Comparison of ENCODE assay signal across 15 cellular contexts in the genomic region with DNA sequence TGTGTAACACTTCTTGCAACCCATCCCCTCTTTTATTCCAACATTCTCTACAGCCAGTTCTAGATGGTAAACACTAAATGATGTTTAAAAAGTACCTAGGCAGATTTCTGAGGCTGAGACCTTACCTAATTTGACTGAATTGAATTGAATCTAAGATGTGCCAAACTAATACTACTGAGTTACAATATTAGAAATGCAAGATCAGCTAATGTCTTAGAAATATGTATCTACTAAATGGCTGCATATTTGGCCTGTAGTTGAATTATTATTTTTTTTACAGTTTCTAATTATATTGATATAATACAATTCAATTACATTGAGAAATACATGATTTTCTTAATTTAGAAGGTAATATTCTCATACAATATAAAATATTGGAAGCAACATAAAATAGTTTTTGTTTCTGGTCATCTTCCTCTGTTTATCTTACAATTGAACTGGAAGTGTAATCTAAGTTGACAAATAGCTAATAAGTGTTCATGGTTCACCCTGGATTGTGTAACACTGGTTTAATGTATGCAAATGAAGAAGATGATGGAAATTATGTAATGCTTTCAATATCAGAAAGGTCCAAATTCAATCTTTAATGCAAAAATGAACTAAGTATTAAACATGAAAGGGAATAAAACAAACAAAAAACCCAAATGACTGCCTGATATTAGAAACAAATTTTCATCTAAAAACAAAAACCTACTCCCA. TPM values are rescaled to one million over a fixed set of nuclear protein-coding genes. Genes with fewer than 3 reads are reported as not detected.
DNase-seq lines count a peak whose midpoint lies in the region; ATAC-seq and TF ChIP-seq lines count a peak whose summit lies in the region.
"Had no signal": no experiment of that assay in that cellular context is flagged by ENCODE, and none has a peak within 500 bp of the region (broad histone marks: within the 10 kb centered on the region; RNA-seq: fewer than 3 reads in every experiment).

No MANE protein-coding gene starts in this region.

- peak overlapping the region; percentile 97 for H3K4me3 Mint-ChIP-seq in stimulated activated naive CD8-positive, alpha-beta T cell treated with anti-CD3 and anti-CD28 coated beads, Interleukin-15, Interleukin-2, amounts not matched to agents 100 ng/mL and 50 ng/mL, for 24 hours
- peak overlapping the region; percentile 3 for H3K4me3 Mint-ChIP-seq in activated CD4-positive, alpha-beta memory T cell treated with anti-CD3 and anti-CD28 coated beads, Interleukin-2, amount 10 ng/mL, durations not matched to agents 7 days and 5 days
- H3K4me3 Mint-ChIP-seq in immature natural killer cell, result peak overlapping the region; percentile 18 to 99 (median 28)

- DNase-seq in stimulated activated naive CD8-positive, alpha-beta T cell treated with anti-CD3 and anti-CD28 coated beads, Interleukin-15, Interleukin-2, amounts not matched to agents 100 U/mL and 50 U/mL, for 24 hours, result no peak
- no peak for DNase-seq in activated CD4-positive, alpha-beta memory T cell treated with anti-CD3 and anti-CD28 coated beads, Interleukin-2, amount 10 ng/mL, durations not matched to agents 7 days and 5 days
- DNase-seq in immature natural killer cell, result no peak
- no peak for DNase-seq in Peyer's patch
- DNase-seq in stimulated activated CD4-positive, alpha-beta T cell treated with anti-CD3 and anti-CD28 coated beads, Interleukin-2, amount 100 ng/mL, for 48 hours, result no peak
- DNase-seq in stomach, result no peak
- DNase-seq: activated CD4-positive, CD25-positive, alpha-beta regulatory T cell treated with anti-CD3 and anti-CD28 coated beads, Interleukin-2, amount 50 U/mL, for 72 hours; adrenal gland; dermis blood vessel endothelial cell; gastrocnemius medialis; kidney glomerular epithelial cell; NCI-H187; stimulated activated CD8-positive, alpha-beta memory T cell treated with anti-CD3 and anti-CD28 coated beads, Interleukin-4, amount 100 ng/mL, for 48 hours had no signal

- H3K27ac Mint-ChIP-seq in stimulated activated naive CD8-positive, alpha-beta T cell treated with anti-CD3 and anti-CD28 coated beads, Interleukin-15, Interleukin-2, amounts not matched to agents 100 ng/mL and 50 ng/mL, for 24 hours, result peak overlapping the region; percentile 80
- no peak overlapping the region for H3K27ac Mint-ChIP-seq in activated CD4-positive, alpha-beta memory T cell treated with anti-CD3 and anti-CD28 coated beads, Interleukin-2, amount 10 ng/mL, durations not matched to agents 7 days and 5 days
- H3K27ac Mint-ChIP-seq in immature natural killer cell, result peak overlapping the region in 5 of 6 donors; percentile 5 to 73 (median 9)

- H3K36me3 Mint-ChIP-seq in stimulated activated naive CD8-positive, alpha-beta T cell treated with anti-CD3 and anti-CD28 coated beads, Interleukin-15, Interleukin-2, amounts not matched to agents 100 ng/mL and 50 ng/mL, for 24 hours (ENCODE audit: low read depth), result peaks cover 4% of the 10 kb centered on the region
- H3K36me3 Mint-ChIP-seq in activated CD4-positive, alpha-beta memory T cell treated with anti-CD3 and anti-CD28 coated beads, Interleukin-2, amount 10 ng/mL, durations not matched to agents 7 days and 5 days (ENCODE audit: low read depth), result peaks cover 10% of the 10 kb centered on the region
- no peaks in the 10 kb centered on the region for H3K36me3 Mint-ChIP-seq in immature natural killer cell

- POLR2A ChIA-PET in activated CD4-positive, alpha-beta memory T cell treated with anti-CD3 and anti-CD28 coated beads, Interleukin-2, amount 10 ng/mL, durations not matched to agents 7 days and 5 days (lab: Charles Lee), result interaction anchor here (1.0 kb wide), 1 partner anchor 299 kb away, joined by 3 read pairs; no protein-coding TSS in a partner anchor

- TF ChIP-seq POLR2A in Peyer's patch (IDR thresholded peaks at IDR 0.05) (no peak), stomach (IDR thresholded peaks at IDR 0.05) (no peak)

- intact Hi-C loops in stomach (cut with DNase I; ENCODE audit: low total_unique reads), result no loop called here

- H3K27ac ChIP-seq in Peyer's patch (no peak overlapping the region), stomach (no peak overlapping the region)
- H3K27ac ChIP-seq: adrenal gland, gastrocnemius medialis had no signal

- no peaks in the 10 kb centered on the region for H3K9me3 Mint-ChIP-seq in stimulated activated naive CD8-positive, alpha-beta T cell treated with anti-CD3 and anti-CD28 coated beads, Interleukin-15, Interleukin-2, amounts not matched to agents 100 ng/mL and 50 ng/mL, for 24 hours
- H3K9me3 Mint-ChIP-seq in activated CD4-positive, alpha-beta memory T cell treated with anti-CD3 and anti-CD28 coated beads, Interleukin-2, amount 10 ng/mL, durations not matched to agents 7 days and 5 days, result no peaks in the 10 kb centered on the region
- H3K9me3 Mint-ChIP-seq in immature natural killer cell, result no peaks in the 10 kb centered on the region

- TF ChIP-seq EP300 in stomach (IDR thresholded peaks at IDR 0.05), result no peak

- H3K4me3 ChIP-seq in Peyer's patch (no peak overlapping the region), stomach (no peak overlapping the region)
- H3K4me3 ChIP-seq: adrenal gland had no signal

- peaks cover 56% of the 10 kb centered on the region for H3K4me1 Mint-ChIP-seq in stimulated activated naive CD8-positive, alpha-beta T cell treated with anti-CD3 and anti-CD28 coated beads, Interleukin-15, Interleukin-2, amounts not matched to agents 100 ng/mL and 50 ng/mL, for 24 hours (ENCODE audit: low read depth)
- H3K4me1 Mint-ChIP-seq in activated CD4-positive, alpha-beta memory T cell treated with anti-CD3 and anti-CD28 coated beads, Interleukin-2, amount 10 ng/mL, durations not matched to agents 7 days and 5 days, result peaks cover 49% of the 10 kb centered on the region
- peaks cover 57 to 76% of the 10 kb centered on the region in 2 donors for H3K4me1 Mint-ChIP-seq in immature natural killer cell

- no peaks in the 10 kb centered on the region for H3K27me3 Mint-ChIP-seq in stimulated activated naive CD8-positive, alpha-beta T cell treated with anti-CD3 and anti-CD28 coated beads, Interleukin-15, Interleukin-2, amounts not matched to agents 100 ng/mL and 50 ng/mL, for 24 hours
- peaks cover 8% of the 10 kb centered on the region for H3K27me3 Mint-ChIP-seq in activated CD4-positive, alpha-beta memory T cell treated with anti-CD3 and anti-CD28 coated beads, Interleukin-2, amount 10 ng/mL, durations not matched to agents 7 days and 5 days
- peaks cover 6 to 19% (median 11%) of the 10 kb centered on the region in 3 donors for H3K27me3 Mint-ChIP-seq in immature natural killer cell (ENCODE audit: low read depth in 3 of 3)

- H3K27me3 ChIP-seq in Peyer's patch, result no peaks in the 10 kb centered on the region
- H3K27me3 ChIP-seq in stomach, result no peaks in the 10 kb centered on the region
- H3K27me3 ChIP-seq: adrenal gland, gastrocnemius medialis had no signal

- H3K9me3 ChIP-seq in Peyer's patch, result no peaks in the 10 kb centered on the region
- H3K9me3 ChIP-seq in stomach, result no peaks in the 10 kb centered on the region
- H3K9me3 ChIP-seq: adrenal gland, gastrocnemius medialis had no signal

- ATAC-seq in stimulated activated naive CD8-positive, alpha-beta T cell treated with anti-CD3 and anti-CD28 coated beads, Interleukin-15, Interleukin-2, amounts not matched to agents 100 U/mL and 50 U/mL, for 24 hours, result no peak
- ATAC-seq in GM21576 (IDR thresholded peaks at IDR 0.05; ENCODE audit: unreplicated experiment), result no peak
- ATAC-seq: gastrocnemius medialis had no signal

- CTCF ChIA-PET in activated CD4-positive, alpha-beta memory T cell treated with anti-CD3 and anti-CD28 coated beads, Interleukin-2, amount 10 ng/mL, durations not matched to agents 7 days and 5 days (lab: Charles Lee), result no interaction called here

- no peaks in the 10 kb centered on the region for H3K36me3 ChIP-seq in Peyer's patch
- H3K36me3 ChIP-seq in stomach, result no peaks in the 10 kb centered on the region
- H3K36me3 ChIP-seq: adrenal gland, gastrocnemius medialis had no signal

- no peak for TF ChIP-seq CTCF in Peyer's patch (IDR thresholded peaks at IDR 0.05)
- no peak for TF ChIP-seq CTCF in stomach (IDR thresholded peaks at IDR 0.05)

- H3K4me1 ChIP-seq in Peyer's patch, result peaks cover 0 to 21% (median 6%) of the 10 kb centered on the region in 4 donors
- peaks cover 18 to 65% (median 44%) of the 10 kb centered on the region in 4 donors for H3K4me1 ChIP-seq in stomach

RNA-seq across cellular contexts. Expression of a gene that starts 2.9 kb away (rescaled TPM):
- total RNA-seq in activated CD4-positive, alpha-beta memory T cell treated with anti-CD3 and anti-CD28 coated beads, Interleukin-2, amount 10 ng/mL, durations not matched to agents 7 days and 5 days, result 10 to 100 TPM; 26.2 to 27.6 TPM
- 10 to 100 TPM; 15.7 to 26.4 (median 24.8) TPM for polyA plus RNA-seq in immature natural killer cell
- 10 to 100 TPM; 20.8 to 30.5 (median 25.1) TPM for total RNA-seq in Peyer's patch
- total RNA-seq in stomach, result 10 to 100 TPM; 16.3 to 42.8 (median 21.0) TPM
- 10 to 100 TPM in 1 of 3 donors, 1 to 10 TPM in 2; 8.5 to 13.3 (median 9.1) TPM for polyA plus RNA-seq in stomach

Comparison
In these comparisons a context has a peak if more than half of its experiments do, and no peak if none do; other contexts are left out.
1. H3K4me3 Mint-ChIP-seq: peak in every context shown above with its lines; median percentile 97 in stimulated activated naive CD8-positive, alpha-beta T cell treated with anti-CD3 and anti-CD28 coated beads, Interleukin-15, Interleukin-2, amounts not matched to agents 100 ng/mL and 50 ng/mL, for 24 hours; 28 in immature natural killer cell; 3 in activated CD4-positive, alpha-beta memory T cell treated with anti-CD3 and anti-CD28 coated beads, Interleukin-2, amount 10 ng/mL, durations not matched to agents 7 days and 5 days.